ENCODE assay signal across 19 cellular contexts in genomic region chr13:73168226-73168992, GRCh38.
DNase-seq lines count a peak whose midpoint lies in the region; ATAC-seq, FAIRE-seq and TF ChIP-seq lines count a peak whose summit lies in the region.
"Had no signal": no experiment of that assay in that cellular context is flagged by ENCODE, and none has a peak within 500 bp of the region (broad histone marks: within the 10 kb centered on the region; RNA-seq: fewer than 3 reads in every experiment).

No MANE protein-coding gene starts in this region.

- H3K27me3 Mint-ChIP-seq in activated naive CD4-positive, alpha-beta T cell treated with anti-CD3 and anti-CD28 coated beads for 36 hours (ENCODE audit: low read depth) = no peaks in the 10 kb centered on the region
- H3K27me3 Mint-ChIP-seq in activated T-helper 17 cell treated with anti-CD3 and anti-CD28 coated beads, Interleukin-2, amount 50 U/mL, for 72 hours = no peaks in the 10 kb centered on the region

- peak; percentile 8 for DNase-seq in activated naive CD4-positive, alpha-beta T cell treated with anti-CD3 and anti-CD28 coated beads for 36 hours
- no peak for DNase-seq in activated naive CD4-positive, alpha-beta T cell (lab: John Stamatoyannopoulos, UW)
- DNase-seq in keratinocyte (ENCODE audit: low read depth, low spot score) = peak; percentile 52
- DNase-seq in suprapubic skin (ENCODE audit: low spot score in 2 of 2) = no peak
- DNase-seq in germinal center (ENCODE audit: low spot score) = no peak
- no peak for DNase-seq in stimulated activated CD4-positive, alpha-beta T cell treated with anti-CD3 and anti-CD28 coated beads, Interleukin-4, amount 100 ng/mL, for 4 hours
- DNase-seq: activated CD8-positive, alpha-beta memory T cell treated with anti-CD3 and anti-CD28 coated beads, Interleukin-2, amount 50 U/mL, for 48 hours; aorta; DMS153; effector memory CD8-positive, alpha-beta T cell; left lung; NCI-H1048; NCI-H510A treated with DMSO at 0.1 percent for 48 hours; SHP77 had no signal

- H3K27ac ChIP-seq in keratinocyte (ENCODE audit: control insufficient read depth, insufficient read depth, low read length) (peak overlapping the region; percentile 95), suprapubic skin (peak overlapping the region; percentile 85)
- H3K27ac ChIP-seq: left lung had no signal

- no peak for TF ChIP-seq POLR2A in suprapubic skin (IDR thresholded peaks at IDR 0.05)

- no peaks in the 10 kb centered on the region for H3K79me2 ChIP-seq in keratinocyte (ENCODE audit: control insufficient read depth, insufficient read depth, low read length)

- H3K4me2 ChIP-seq in keratinocyte (ENCODE audit: control insufficient read depth, extremely low read depth, insufficient read depth, low read depth, low read length) = peak overlapping the region; percentile 70

- no peak overlapping the region for H3K4me3 Mint-ChIP-seq in activated naive CD4-positive, alpha-beta T cell treated with anti-CD3 and anti-CD28 coated beads for 36 hours
- H3K4me3 Mint-ChIP-seq in activated T-helper 17 cell treated with anti-CD3 and anti-CD28 coated beads, Interleukin-2, amount 50 U/mL, for 72 hours = no peak overlapping the region
- H3K4me3 Mint-ChIP-seq: effector memory CD8-positive, alpha-beta T cell had no signal

- no peaks in the 10 kb centered on the region for H4K20me1 ChIP-seq in keratinocyte (ENCODE audit: control insufficient read depth, extremely low read depth, insufficient read depth, low read length)

- TF ChIP-seq EP300 in suprapubic skin (IDR thresholded peaks at IDR 0.05) = no peak

- H3K36me3 ChIP-seq in keratinocyte (ENCODE audit: control insufficient read depth in 2 of 2, extremely low read depth in 1 of 2, insufficient read depth in 2 of 2, low read length in 2 of 2) = no peaks in the 10 kb centered on the region
- H3K36me3 ChIP-seq in suprapubic skin = no peaks in the 10 kb centered on the region
- H3K36me3 ChIP-seq: left lung had no signal

- peak overlapping the region; percentile 66 for H3K9ac ChIP-seq in keratinocyte (ENCODE audit: control insufficient read depth, extremely low read depth, insufficient read depth, low read length)

- intact Hi-C loops in activated naive CD4-positive, alpha-beta T cell treated with anti-CD3 and anti-CD28 coated beads for 36 hours (cut with micrococcal nuclease) = no loop called here

- TF ChIP-seq CTCF in keratinocyte (optimal IDR thresholded peaks at IDR 0.05 in 1 of 3, IDR thresholded peaks at IDR 0.05 in 1 of 3, conservative IDR thresholded peaks at IDR 0.05 in 1 of 3; ENCODE audit: extremely low read depth in 1 of 3, insufficient read depth in 2 of 3, low read length in 3 of 3) (no peak), suprapubic skin (IDR thresholded peaks at IDR 0.05) (no peak)

- H3K9me3 Mint-ChIP-seq in activated naive CD4-positive, alpha-beta T cell treated with anti-CD3 and anti-CD28 coated beads for 36 hours = no peaks in the 10 kb centered on the region
- no peaks in the 10 kb centered on the region for H3K9me3 Mint-ChIP-seq in activated T-helper 17 cell treated with anti-CD3 and anti-CD28 coated beads, Interleukin-2, amount 50 U/mL, for 72 hours
- H3K9me3 Mint-ChIP-seq: effector memory CD8-positive, alpha-beta T cell had no signal

- CTCF ChIA-PET in activated naive CD4-positive, alpha-beta T cell treated with anti-CD3 and anti-CD28 coated beads for 36 hours (lab: Charles Lee) = interaction anchor here (0.6 kb wide), 2 partner anchors 35 to 61 kb away, joined by 3 read pairs; no protein-coding TSS in a partner anchor

- peak; percentile 78 for ATAC-seq in activated T-helper 17 cell treated with anti-CD3 and anti-CD28 coated beads, Interleukin-2, amount 50 U/mL, for 72 hours (replicated peaks)
- ATAC-seq in HG02840 (IDR thresholded peaks at IDR 0.05; ENCODE audit: low FRiP score, unreplicated experiment) = no peak
- ATAC-seq: effector memory CD8-positive, alpha-beta T cell; left lung had no signal

- H3K27me3 ChIP-seq in keratinocyte (ENCODE audit: control insufficient read depth, extremely low read depth, insufficient read depth, low read length) (no peaks in the 10 kb centered on the region), suprapubic skin (no peaks in the 10 kb centered on the region)
- H3K27me3 ChIP-seq: left lung had no signal

- WGBS in suprapubic skin = 44% methylated on average over 1 of the region's 1 CpG

- dilution Hi-C loops in keratinocyte (cut with MboI; ENCODE audit: extremely low pct_ligation_motif_present, low sequenced_read_pairs) = no loop called here

- peaks cover 57% of the 10 kb centered on the region for H3K4me1 ChIP-seq in keratinocyte (ENCODE audit: control insufficient read depth, extremely low read depth, insufficient read depth, low read length)
- H3K4me1 ChIP-seq in suprapubic skin = peaks cover 37% of the 10 kb centered on the region
- H3K4me1 ChIP-seq: left lung had no signal

- H3K9me1 ChIP-seq in keratinocyte (ENCODE audit: control insufficient read depth, extremely low read depth, insufficient read depth, low read length) = no peaks in the 10 kb centered on the region

- H2AFZ ChIP-seq in keratinocyte (ENCODE audit: control insufficient read depth, low read length) = no peak overlapping the region

- H3K4me3 ChIP-seq in keratinocyte (ENCODE audit: control insufficient read depth in 2 of 3, extremely low read depth in 1 of 3, insufficient read depth in 2 of 3, low read depth in 1 of 3, low read length in 3 of 3) (peak overlapping the region in 2 of 3 experiments; percentile 8 to 11), suprapubic skin (no peak overlapping the region)
- H3K4me3 ChIP-seq: left lung had no signal

- H3K4me1 Mint-ChIP-seq in activated naive CD4-positive, alpha-beta T cell treated with anti-CD3 and anti-CD28 coated beads for 36 hours (ENCODE audit: low read depth) = peaks cover 5% of the 10 kb centered on the region
- H3K4me1 Mint-ChIP-seq in activated T-helper 17 cell treated with anti-CD3 and anti-CD28 coated beads, Interleukin-2, amount 50 U/mL, for 72 hours = no peaks in the 10 kb centered on the region

- H3K27ac Mint-ChIP-seq in activated naive CD4-positive, alpha-beta T cell treated with anti-CD3 and anti-CD28 coated beads for 36 hours = no peak overlapping the region
- no peak overlapping the region for H3K27ac Mint-ChIP-seq in activated T-helper 17 cell treated with anti-CD3 and anti-CD28 coated beads, Interleukin-2, amount 50 U/mL, for 72 hours
- H3K27ac Mint-ChIP-seq: effector memory CD8-positive, alpha-beta T cell had no signal

- no peaks in the 10 kb centered on the region for H3K36me3 Mint-ChIP-seq in activated naive CD4-positive, alpha-beta T cell treated with anti-CD3 and anti-CD28 coated beads for 36 hours (ENCODE audit: low read depth)
- no peaks in the 10 kb centered on the region for H3K36me3 Mint-ChIP-seq in activated T-helper 17 cell treated with anti-CD3 and anti-CD28 coated beads, Interleukin-2, amount 50 U/mL, for 72 hours (ENCODE audit: low read depth)

- H3K9me3 ChIP-seq in keratinocyte (ENCODE audit: control insufficient read depth, low read depth, low read length) (no peaks in the 10 kb centered on the region), suprapubic skin (no peaks in the 10 kb centered on the region)
- H3K9me3 ChIP-seq: left lung had no signal

- FAIRE-seq in keratinocyte (lab: Jason Lieb, UNC) = peak; percentile 95
- FAIRE-seq: GM12891, GM19239, HTR-8/SVneo had no signal

Comparison
In these comparisons a context has a peak if more than half of its experiments do, and no peak if none do; other contexts are left out.
1. DNase-seq: peak in activated naive CD4-positive, alpha-beta T cell treated with anti-CD3 and anti-CD28 coated beads for 36 hours (single experiment) and keratinocyte (single experiment); none in activated naive CD4-positive, alpha-beta T cell (0 of 4), suprapubic skin (0 of 2), germinal center (single experiment) and stimulated activated CD4-positive, alpha-beta T cell treated with anti-CD3 and anti-CD28 coated beads, Interleukin-4, amount 100 ng/mL, for 4 hours (0 of 2).